In genomic region chr2:213202006-213202405, GRCh38 we compare ENCODE assay signal across 21 cellular contexts. TPM values are rescaled to one million over a fixed set of nuclear protein-coding genes. Genes with fewer than 3 reads are reported as not detected.
A peak's percentile ranks its signal among the peaks of the same experiment; 100 is the strongest.
DNase-seq lines count a peak whose midpoint lies in the region; ATAC-seq and TF ChIP-seq lines count a peak whose summit lies in the region.
"Had no signal": no experiment of that assay in that cellular context is flagged by ENCODE, and none has a peak within 500 bp of the region (broad histone marks: within the 10 kb centered on the region; RNA-seq: fewer than 3 reads in every experiment).

No MANE protein-coding gene starts in this region.

- H3K27ac Mint-ChIP-seq in GM23338, result no peak overlapping the region; the same call in 1 of the 2 replicates
- H3K27ac Mint-ChIP-seq: activated CD4-positive, alpha-beta memory T cell treated with anti-CD3 and anti-CD28 coated beads, Interleukin-2, amount 10 ng/mL, durations not matched to agents 7 days and 5 days; CD4-positive, alpha-beta memory T cell had no signal

- peaks cover 13% of the 10 kb centered on the region; the same call in 2 of the 3 replicates for H3K4me1 Mint-ChIP-seq in GM23338
- H3K4me1 Mint-ChIP-seq: activated CD4-positive, alpha-beta memory T cell treated with anti-CD3 and anti-CD28 coated beads, Interleukin-2, amount 10 ng/mL, durations not matched to agents 7 days and 5 days; CD4-positive, alpha-beta memory T cell had no signal

- H4K8ac ChIP-seq in mesendoderm (ENCODE audit: low read depth, low read length), result no peak overlapping the region

- H3K9ac ChIP-seq in adipocyte (ENCODE audit: low read length), result peak overlapping the region; percentile 43
- no peak overlapping the region for H3K9ac ChIP-seq in mesendoderm (ENCODE audit: low read length)

- no peaks in the 10 kb centered on the region; the same call in 2 of the 3 replicates for H3K9me3 Mint-ChIP-seq in GM23338
- H3K9me3 Mint-ChIP-seq: activated CD4-positive, alpha-beta memory T cell treated with anti-CD3 and anti-CD28 coated beads, Interleukin-2, amount 10 ng/mL, durations not matched to agents 7 days and 5 days had no signal

- no peaks in the 10 kb centered on the region for H3K9me3 ChIP-seq in adipocyte (ENCODE audit: control insufficient read depth, low read length)
- no peaks in the 10 kb centered on the region for H3K9me3 ChIP-seq in testis

- H3K4ac ChIP-seq in mesendoderm (ENCODE audit: low read depth, low read length), result no peak overlapping the region

- peak overlapping the region; percentile 5; the same call in 1 of the 2 replicates for H3K4me2 ChIP-seq in GM23338
- no peak overlapping the region for H3K4me2 ChIP-seq in mesendoderm (ENCODE audit: low read length)

- no peaks in the 10 kb centered on the region for H3K79me2 ChIP-seq in GM23338 (replicated peaks; ENCODE audit: insufficient read depth)
- no peaks in the 10 kb centered on the region for H3K79me2 ChIP-seq in mesendoderm (ENCODE audit: control insufficient read depth, insufficient read depth, low read length)

- WGBS in testis, 2 donors, result 36 to 45% methylated on average over 4 of the region's 4 CpGs
- WGBS in mesendoderm (ENCODE audit: extremely low coverage, insufficient coverage, low lambda C conversion rate), result no CpG with 5 or more reads among the region's 4 CpGs

- no peaks in the 10 kb centered on the region for H3K36me3 ChIP-seq in GM23338 (ENCODE audit: insufficient read depth)
- no peaks in the 10 kb centered on the region for H3K36me3 ChIP-seq in adipocyte (ENCODE audit: control insufficient read depth, insufficient read depth, low read length, severe bottlenecking)
- H3K36me3 ChIP-seq in testis (ENCODE audit: low read depth, missing control alignments), result no peaks in the 10 kb centered on the region
- no peaks in the 10 kb centered on the region for H3K36me3 ChIP-seq in mesendoderm (ENCODE audit: control insufficient read depth, insufficient read depth, low read length)
- H3K36me3 ChIP-seq: heart right ventricle had no signal

- no peak overlapping the region for H2BK15ac ChIP-seq in mesendoderm (replicated peaks; ENCODE audit: low read depth)

- no peak overlapping the region for H3K27ac ChIP-seq in GM23338 (ENCODE audit: low read depth)
- peak overlapping the region in 1 of 2 donors; percentile 7 for H3K27ac ChIP-seq in testis
- no peak overlapping the region for H3K27ac ChIP-seq in mesendoderm (ENCODE audit: low read depth, low read length)
- H3K27ac ChIP-seq: heart right ventricle had no signal

- no peak overlapping the region for H2AK5ac ChIP-seq in mesendoderm (ENCODE audit: low read length)

- H3K56ac ChIP-seq in mesendoderm (ENCODE audit: low read length), result no peak overlapping the region

- H3K79me1 ChIP-seq in mesendoderm (ENCODE audit: low read length), result no peaks in the 10 kb centered on the region

- H3K4me1 ChIP-seq in GM23338 (ENCODE audit: insufficient read depth) (peaks cover 18% of the 10 kb centered on the region), adipocyte (ENCODE audit: control insufficient read depth, insufficient read depth, low read length) (peaks cover 18% of the 10 kb centered on the region), testis (peaks cover 6% of the 10 kb centered on the region), mesendoderm (ENCODE audit: control insufficient read depth, low read depth, low read length) (no peaks in the 10 kb centered on the region)

- H3K4me3 ChIP-seq in GM23338 (no peak overlapping the region), adipocyte (ENCODE audit: low read length) (peak overlapping the region; percentile 5), fibroblast of the aortic adventitia (ENCODE audit: low read depth, low read length) (no peak overlapping the region), testis (no peak overlapping the region), mesendoderm (ENCODE audit: low read length) (no peak overlapping the region)
- H3K4me3 ChIP-seq: heart right ventricle had no signal

- TF ChIP-seq CTCF in GM23338 (conservative IDR thresholded peaks at IDR 0.05; ENCODE audit: low read depth in 2 of 2) (no peak), fibroblast of the aortic adventitia (IDR thresholded peaks at IDR 0.05; ENCODE audit: insufficient read depth, low read length) (no peak), testis (IDR thresholded peaks at IDR 0.05) (no peak)

- no peak overlapping the region for H2BK120ac ChIP-seq in mesendoderm (ENCODE audit: low read depth, low read length)

- H3F3A ChIP-seq in GM23338 (replicated peaks; ENCODE audit: low read depth), result no peaks in the 10 kb centered on the region

- H4K20me1 ChIP-seq in GM23338 (replicated peaks; ENCODE audit: insufficient read depth), result no peaks in the 10 kb centered on the region

- no peak overlapping the region for H4K5ac ChIP-seq in mesendoderm (ENCODE audit: low read length)

- ATAC-seq in GM23338 (no peak), HG03520 (IDR thresholded peaks at IDR 0.05; ENCODE audit: unreplicated experiment) (no peak)
- ATAC-seq: HCT116, heart right ventricle, left ventricle myocardium superior, sciatic nerve had no signal

- no peaks in the 10 kb centered on the region for H3K27me3 ChIP-seq in GM23338 (ENCODE audit: insufficient read depth)
- H3K27me3 ChIP-seq in adipocyte (replicated peaks; ENCODE audit: control insufficient read depth, insufficient read depth, low read length), result no peaks in the 10 kb centered on the region
- no peaks in the 10 kb centered on the region for H3K27me3 ChIP-seq in testis
- no peaks in the 10 kb centered on the region for H3K27me3 ChIP-seq in mesendoderm (ENCODE audit: insufficient read depth, low read length, poor library complexity)
- H3K27me3 ChIP-seq: heart right ventricle had no signal

- H3K23ac ChIP-seq in mesendoderm (ENCODE audit: low read length), result no peak overlapping the region

- peaks cover 12% of the 10 kb centered on the region for H3K9me2 ChIP-seq in GM23338 (ENCODE audit: insufficient read depth)

- H2AFZ ChIP-seq in GM23338, result no peak overlapping the region; the same call in 1 of the 2 replicates

- H3K4me3 Mint-ChIP-seq in GM23338, result no peak overlapping the region
- H3K4me3 Mint-ChIP-seq: activated CD4-positive, alpha-beta memory T cell treated with anti-CD3 and anti-CD28 coated beads, Interleukin-2, amount 10 ng/mL, durations not matched to agents 7 days and 5 days; CD4-positive, alpha-beta memory T cell had no signal

- no peak for DNase-seq in GM23338 (ENCODE audit: low spot score)
- no peak for DNase-seq in adipocyte (ENCODE audit: low read depth)
- DNase-seq in fibroblast of the aortic adventitia (ENCODE audit: low read depth), result peak; percentile 50
- DNase-seq in testis, result peak; percentile 16
- DNase-seq in hippocampal formation (lab: John Stamatoyannopoulos, UW), result no peak
- no peak for DNase-seq in mesendoderm
- DNase-seq: activated CD4-positive, alpha-beta memory T cell treated with anti-CD3 and anti-CD28 coated beads, Interleukin-2, amount 10 ng/mL, durations not matched to agents 7 days and 5 days; activated effector memory CD4-positive, alpha-beta T cell treated with anti-CD3 and anti-CD28 coated beads, Interleukin-2, amount 50 U/mL, for 16 hours; CD4-positive, alpha-beta memory T cell; DMS153; GDM1; heart right ventricle; KBM-7; left ventricle myocardium superior; NCI-H2029 treated with DMSO at 0.1 percent for 48 hours; NCI-H510A; NK-92 treated with Interleukin-12 subunit alpha and Interleukin-12 subunit beta, amount 100 ng/mL, for 24 hours; posterior cingulate gyrus had no signal

- H2BK5ac ChIP-seq in mesendoderm (ENCODE audit: low read length), result no peak overlapping the region

- H3K36me3 Mint-ChIP-seq in GM23338 (ENCODE audit: low read depth), result no peaks in the 10 kb centered on the region; the same call in 2 of the 3 replicates
- H3K36me3 Mint-ChIP-seq: CD4-positive, alpha-beta memory T cell had no signal

- no peak for TF ChIP-seq POLR2A in testis (IDR thresholded peaks at IDR 0.05)

- H3K27me3 Mint-ChIP-seq in GM23338 (ENCODE audit: insufficient read depth, low read depth, poor library complexity), result peaks cover under 1% of the 10 kb centered on the region
- H3K27me3 Mint-ChIP-seq: activated CD4-positive, alpha-beta memory T cell treated with anti-CD3 and anti-CD28 coated beads, Interleukin-2, amount 10 ng/mL, durations not matched to agents 7 days and 5 days; CD4-positive, alpha-beta memory T cell had no signal

- no peak overlapping the region for H3K18ac ChIP-seq in mesendoderm (ENCODE audit: low read length)

- intact Hi-C loops in testis (cut with DNase I; ENCODE audit: low total_unique reads), result no loop called here

TF ChIP-seq in GM23338, 12 proteins besides CTCF, POLR2A, EP300 and RAD21 (continues in another document):
- no peak for TF ChIP-seq EZH2phosphoT487 (IDR thresholded peaks at IDR 0.05; ENCODE audit: unreplicated experiment)
- TF ChIP-seq EZH2 (IDR thresholded peaks at IDR 0.05; ENCODE audit: low read depth, unreplicated experiment), result no peak
- no peak for TF ChIP-seq REST (IDR thresholded peaks at IDR 0.05; ENCODE audit: unreplicated experiment)

RNA-seq across cellular contexts. Expression of gene IKZF2, which starts 50.6 kb away (rescaled TPM):
- total RNA-seq in GM23338 (2014; rRNA removed; shearing (Covaris generic)), result 3.1 and 10.1 TPM in 2 replicates
- polyA plus RNA-seq in GM23338 (2016; fragmentation: Nextera tagmentation; extraction: Ambion mirVana), result 2.0 and 2.6 TPM in 2 replicates
- total RNA-seq in fibroblast of the aortic adventitia (ENCODE audit: low replicate concordance), result 11.3 and 13.6 TPM in 2 replicates
- 10 to 100 TPM in 1 of 2 donors, 1 to 10 TPM in 1; 9.1 to 11.4 TPM for total RNA-seq in testis
- 3.0 TPM for polyA plus RNA-seq in testis (ENCODE audit: insufficient read depth, low read depth, low replicate concordance)
- 1.1 TPM for polyA plus RNA-seq in mesendoderm (2013, experiment 1 of 2)
- 1.0 TPM for polyA plus RNA-seq in mesendoderm (2013, experiment 2 of 2)

Comparison
In these comparisons a context has a peak if more than half of its experiments do, and no peak if none do; other contexts are left out.
1. DNase-seq: peak in fibroblast of the aortic adventitia (single experiment) and testis (single experiment); none in GM23338 (single experiment), adipocyte (single experiment), hippocampal formation (0 of 2) and mesendoderm (single experiment).